Comparison of ENCODE assay signal across 8 cellular contexts in the genomic region with DNA sequence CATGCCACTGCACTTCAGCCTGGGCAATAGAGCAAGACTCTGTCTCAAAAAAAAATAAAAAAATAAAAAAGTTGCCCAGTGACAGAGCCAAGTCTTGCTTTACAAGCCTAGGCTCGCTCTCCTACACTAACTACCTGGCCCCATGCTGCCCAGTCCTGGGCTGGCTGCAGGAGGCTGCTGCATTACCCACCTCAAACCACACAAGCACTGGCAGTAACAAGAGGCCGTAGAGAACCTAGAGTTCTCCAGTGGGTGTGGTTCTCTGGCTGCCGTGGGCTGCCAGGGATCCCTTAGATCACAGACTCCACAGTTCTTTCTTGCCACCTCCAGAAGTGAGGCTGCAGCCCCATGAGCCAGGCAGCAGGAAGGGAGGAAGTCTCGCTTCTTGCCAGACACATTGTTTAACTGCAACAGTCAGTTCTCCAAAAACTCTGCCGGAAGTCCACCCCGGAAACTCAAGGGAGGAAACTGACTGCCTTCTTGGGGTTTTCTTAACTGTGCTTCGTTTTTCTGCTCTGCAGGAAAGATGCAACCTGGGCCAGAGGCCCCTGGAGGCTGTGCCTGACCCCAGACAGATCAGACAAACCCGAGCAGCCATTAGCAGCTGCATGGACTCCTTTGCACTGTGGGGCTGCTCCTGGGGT.
A peak's percentile ranks its signal among the peaks of the same experiment; 100 is the strongest.
DNase-seq lines count a peak whose midpoint lies in the region; ATAC-seq and TF ChIP-seq lines count a peak whose summit lies in the region.
"Not testable (repeated sequence)": the region's sequence is repeated elsewhere in the genome, so short reads cannot be mapped to it uniquely, and the experiment has no call there.

No MANE protein-coding gene starts in this region.

- not testable (repeated sequence) for H3K9me3 Mint-ChIP-seq in CD4-positive, alpha-beta memory T cell; activated CD8-positive, alpha-beta memory T cell treated with anti-CD3 and anti-CD28 coated beads, Interleukin-2, amount 10 ng/mL, durations not matched to agents 7 days and 5 days (ENCODE audit: low read depth)

- H3K9me3 ChIP-seq in CD4-positive, alpha-beta memory T cell (ENCODE audit: control insufficient read depth in 1 of 2, low read length in 2 of 2); right lobe of liver: not testable (repeated sequence)

- peak overlapping the region; percentile 12 to 23 for H3K4me3 ChIP-seq in CD4-positive, alpha-beta memory T cell (ENCODE audit: low read length in 2 of 2)
- H3K4me3 ChIP-seq in right lobe of liver, result not testable (repeated sequence)

- peak; percentile 53 to 76 (median 62) for DNase-seq in CD4-positive, alpha-beta memory T cell
- peak; percentile 15 for DNase-seq in T follicular helper cell (ENCODE audit: low read depth)
- DNase-seq in activated CD8-positive, alpha-beta memory T cell treated with anti-CD3 and anti-CD28 coated beads, Interleukin-2, amount 10 ng/mL, durations not matched to agents 7 days and 5 days, result peak; percentile 85
- peak; percentile 56 for DNase-seq in central memory CD4-positive, alpha-beta T cell
- not testable (repeated sequence) for DNase-seq in right lobe of liver
- DNase-seq in stimulated activated CD4-positive, alpha-beta T cell treated with anti-CD3 and anti-CD28 coated beads, TNF-alpha, amount 100 ng/mL, for 1 hour (ENCODE audit: low read depth in 3 of 3, low spot score in 1 of 3), result peak in 2 of 3 donors; percentile 3 to 10

- not testable (repeated sequence) for H3K36me3 Mint-ChIP-seq in CD4-positive, alpha-beta memory T cell; activated CD8-positive, alpha-beta memory T cell treated with anti-CD3 and anti-CD28 coated beads, Interleukin-2, amount 10 ng/mL, durations not matched to agents 7 days and 5 days

- not testable (repeated sequence) for TF ChIP-seq CTCF in right lobe of liver (IDR thresholded peaks at IDR 0.05)

- WGBS in right lobe of liver (ENCODE audit: insufficient coverage, low coverage, low lambda C conversion rate, missing lambda C conversion rate), result 44% methylated on average over 4 of the region's 8 CpGs

- not testable (repeated sequence) for H3K36me3 ChIP-seq in CD4-positive, alpha-beta memory T cell (ENCODE audit: insufficient read depth, low read length); right lobe of liver

- H3K27ac Mint-ChIP-seq in CD4-positive, alpha-beta memory T cell, result peak overlapping the region; percentile 81 to 94 (median 89)
- peak overlapping the region; percentile 94 for H3K27ac Mint-ChIP-seq in activated CD8-positive, alpha-beta memory T cell treated with anti-CD3 and anti-CD28 coated beads, Interleukin-2, amount 10 ng/mL, durations not matched to agents 7 days and 5 days

- CTCF ChIA-PET in CD4-positive, alpha-beta memory T cell (lab: Charles Lee; ENCODE audit: partially characterized antibody), result interaction anchor here (2.1 kb wide), 1 partner anchor 36 kb away, joined by 8 read pairs; no protein-coding TSS in a partner anchor
- CTCF ChIA-PET in activated CD8-positive, alpha-beta memory T cell treated with anti-CD3 and anti-CD28 coated beads, Interleukin-2, amount 10 ng/mL, durations not matched to agents 7 days and 5 days (lab: Charles Lee), result interaction anchor here (1.4 kb wide), 1 partner anchor 20 kb away, joined by 3 read pairs; no protein-coding TSS in a partner anchor

- peaks cover 25 to 51% (median 32%) of the 10 kb centered on the region in 4 donors for H3K4me1 Mint-ChIP-seq in CD4-positive, alpha-beta memory T cell
- H3K4me1 Mint-ChIP-seq in activated CD8-positive, alpha-beta memory T cell treated with anti-CD3 and anti-CD28 coated beads, Interleukin-2, amount 10 ng/mL, durations not matched to agents 7 days and 5 days, result peaks cover 28% of the 10 kb centered on the region

- H3K27me3 ChIP-seq in CD4-positive, alpha-beta memory T cell (ENCODE audit: insufficient read depth, low read length); right lobe of liver: not testable (repeated sequence)

- H3K4me3 Mint-ChIP-seq in CD4-positive, alpha-beta memory T cell, result peak overlapping the region; percentile 45 to 86 (median 74)
- H3K4me3 Mint-ChIP-seq in activated CD8-positive, alpha-beta memory T cell treated with anti-CD3 and anti-CD28 coated beads, Interleukin-2, amount 10 ng/mL, durations not matched to agents 7 days and 5 days, result peak overlapping the region; percentile 25

- POLR2A ChIA-PET in CD4-positive, alpha-beta memory T cell (lab: Charles Lee; ENCODE audit: partially characterized antibody), result interaction anchor here (0.6 to 1.4 kb wide), 3 partner anchors 17 to 35 kb away, joined by 3 to 9 read pairs (median 4); no protein-coding TSS in a partner anchor

- ATAC-seq in GM19463 (IDR thresholded peaks at IDR 0.05; ENCODE audit: unreplicated experiment) (peak; percentile 56), HG03460 (IDR thresholded peaks at IDR 0.05; ENCODE audit: unreplicated experiment) (peak; percentile 71), right lobe of liver (peak; percentile 48 to 75 (median 52))
- ATAC-seq in activated CD8-positive, alpha-beta memory T cell treated with anti-CD3 and anti-CD28 coated beads, Interleukin-2, amount 10 ng/mL, durations not matched to agents 7 days and 5 days, result peak; percentile 94

- peak overlapping the region; percentile 38 for H3K27ac ChIP-seq in CD4-positive, alpha-beta memory T cell (ENCODE audit: low read depth, low read length)
- H3K27ac ChIP-seq in right lobe of liver, result not testable (repeated sequence)

- peaks cover 38% of the 10 kb centered on the region for H3K4me1 ChIP-seq in CD4-positive, alpha-beta memory T cell (ENCODE audit: insufficient read depth, low read length)
- H3K4me1 ChIP-seq in right lobe of liver, result not testable (repeated sequence)

- TF ChIP-seq POLR2A in right lobe of liver (IDR thresholded peaks at IDR 0.05), result not testable (repeated sequence)

- intact Hi-C loops in CD4-positive, alpha-beta memory T cell (cut with micrococcal nuclease), result loop anchor here (5.0 kb wide), 1 partner anchor 36 kb away; no protein-coding TSS in a partner anchor
- intact Hi-C loops in right lobe of liver (cut with DNase I), result not testable (repeated sequence)

- not testable (repeated sequence) for H3K27me3 Mint-ChIP-seq in CD4-positive, alpha-beta memory T cell; activated CD8-positive, alpha-beta memory T cell treated with anti-CD3 and anti-CD28 coated beads, Interleukin-2, amount 10 ng/mL, durations not matched to agents 7 days and 5 days
